In the genomic region with DNA sequence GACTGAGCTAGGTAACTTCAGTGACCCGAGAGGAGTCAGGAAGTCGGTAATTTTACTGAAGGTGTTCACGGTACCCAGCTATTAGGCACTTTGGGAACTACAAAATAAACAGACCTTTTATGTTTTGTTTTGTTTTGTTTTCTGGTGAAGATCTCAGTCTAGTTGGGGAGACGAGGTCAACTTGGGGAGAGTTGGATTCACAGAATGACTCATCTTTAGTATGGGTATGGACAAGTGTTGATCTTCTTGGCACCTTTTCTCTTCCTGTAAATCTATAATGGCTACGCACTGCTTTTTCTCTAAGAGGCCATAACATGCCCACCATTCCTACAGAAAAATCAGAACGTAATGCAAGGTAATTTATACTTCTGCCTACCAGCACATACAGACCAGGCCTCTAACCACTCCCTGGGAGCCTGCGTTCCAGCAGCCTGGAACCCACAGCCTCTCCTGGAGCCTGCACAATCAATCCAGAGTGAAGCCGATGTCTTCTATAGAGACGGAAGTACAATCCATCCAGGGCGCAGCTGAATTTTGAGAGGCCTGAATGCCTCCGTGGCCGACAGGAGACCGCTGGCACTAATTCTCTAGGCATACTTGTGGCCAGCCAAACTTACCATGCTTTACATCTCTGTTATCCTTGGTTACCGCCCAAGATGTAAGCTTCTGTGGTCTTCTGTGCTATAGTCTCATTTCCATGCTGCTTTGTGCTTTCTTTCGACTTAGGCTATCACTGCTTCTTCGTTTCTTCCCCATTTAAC, we compare ENCODE assay signal across 8 cellular contexts. TPM values are rescaled to one million over a fixed set of nuclear protein-coding genes. Genes with fewer than 3 reads are reported as not detected.
DNase-seq lines count a peak whose midpoint lies in the region; ATAC-seq, FAIRE-seq and TF ChIP-seq lines count a peak whose summit lies in the region.

No MANE protein-coding gene starts in this region.

- H3K27me3 ChIP-seq in bronchial epithelial cell (ENCODE audit: control insufficient read depth, insufficient read depth, low read length) = no peaks in the 10 kb centered on the region
- no peaks in the 10 kb centered on the region for H3K27me3 ChIP-seq in stomach

- H3K4me1 ChIP-seq in OCI-LY7 (ENCODE audit: insufficient read depth, low read length, poor library complexity, severe bottlenecking) (peaks cover 43% of the 10 kb centered on the region), kidney (ENCODE audit: control insufficient read depth in 1 of 2, insufficient read depth in 1 of 2, low read depth in 1 of 2, low read length in 2 of 2) (peaks cover 15% of the 10 kb centered on the region in 2 donors), stomach (peaks cover 19 to 76% (median 55%) of the 10 kb centered on the region in 4 donors)

- H4K20me1 ChIP-seq in OCI-LY7 (ENCODE audit: insufficient read depth, low read length) = peaks cover 26% of the 10 kb centered on the region

- WGBS in stomach, 5 donors = 3 to 8% (median 4%) methylated on average over 16 of the region's 16 CpGs

- TF ChIP-seq CTCF in OCI-LY7 (conservative IDR thresholded peaks at IDR 0.05; ENCODE audit: low read length) (no peak), bronchial epithelial cell (IDR thresholded peaks at IDR 0.05; ENCODE audit: insufficient read depth, low read length, severe bottlenecking) (no peak), kidney (IDR thresholded peaks at IDR 0.05; ENCODE audit: borderline replicate concordance, extremely low read depth, insufficient read depth) (no peak), stomach (IDR thresholded peaks at IDR 0.05) (no peak), GM13977 (IDR thresholded peaks at IDR 0.05; ENCODE audit: extremely low read depth, insufficient read depth, missing control alignments) (no peak)

- peak; percentile 12 for ATAC-seq in HG02642 (IDR thresholded peaks at IDR 0.05; ENCODE audit: poor library complexity, unreplicated experiment)

- peak overlapping the region; percentile 77 for H2AFZ ChIP-seq in OCI-LY7 (ENCODE audit: low read length)

- H3K79me2 ChIP-seq in OCI-LY7 (ENCODE audit: insufficient read depth, low read depth, low read length) = peaks cover 69% of the 10 kb centered on the region

- H3K4me3 ChIP-seq in OCI-LY7 (ENCODE audit: low read depth, low read length, poor library complexity, severe bottlenecking) (peak overlapping the region; percentile 95), bronchial epithelial cell (ENCODE audit: low read depth, low read length) (peak overlapping the region; percentile 77), kidney (ENCODE audit: low read length in 2 of 2) (peak overlapping the region; percentile 98 to 99), stomach (peak overlapping the region; percentile 68 to 87 (median 82))

- H3K4me2 ChIP-seq in OCI-LY7 (ENCODE audit: low read length) = peak overlapping the region; percentile 83

- in situ Hi-C loops in GM13977 (cut with MboI; ENCODE audit: low pct_unique_long_range_greater_than_20kb, low sequenced_read_pairs, unreplicated experiment) = loop anchor here (25.0 kb wide), 1 partner anchor 189 kb away; a partner anchor contains a TSS

- TF ChIP-seq EP300 in stomach (IDR thresholded peaks at IDR 0.05) = no peak

- peaks cover 21% of the 10 kb centered on the region; the same call in 1 of the 2 replicates for H3K36me3 ChIP-seq in OCI-LY7 (ENCODE audit: insufficient read depth, low read length)
- H3K36me3 ChIP-seq in bronchial epithelial cell (ENCODE audit: control insufficient read depth, insufficient read depth, low read length) = peaks cover 3% of the 10 kb centered on the region
- H3K36me3 ChIP-seq in kidney (ENCODE audit: control insufficient read depth in 1 of 2, insufficient read depth in 2 of 2, low read length in 2 of 2) = peaks cover 0 to 4% of the 10 kb centered on the region in 2 donors
- H3K36me3 ChIP-seq in stomach = peaks cover 0 to 12% (median 4%) of the 10 kb centered on the region in 4 donors

- peak overlapping the region; percentile 68 to 98 for H3K9ac ChIP-seq in kidney (ENCODE audit: low read length in 2 of 2)

- BruUV-seq in OCI-LY7 (replicated peaks; lab: Mats Ljungman, UMichigan) = TSS peak; percentile 86

- peak overlapping the region; percentile 69 for H3K27ac ChIP-seq in OCI-LY7 (ENCODE audit: low read depth, low read length, poor library complexity, severe bottlenecking)
- H3K27ac ChIP-seq in kidney (ENCODE audit: low read depth in 2 of 2, low read length in 2 of 2) = peak overlapping the region; percentile 51 to 71
- H3K27ac ChIP-seq in stomach = peak overlapping the region; percentile 85 to 96 (median 93)

- CTCF ChIA-PET in OCI-LY7 (lab: Charles Lee; ENCODE audit: unreplicated experiment) = interaction anchor here (0.6 kb wide), 1 partner anchor 28 kb away, joined by 3 read pairs; no protein-coding TSS in a partner anchor

- TF ChIP-seq POLR2A in stomach (IDR thresholded peaks at IDR 0.05) = no peak

- intact Hi-C loops in OCI-LY7 (cut with micrococcal nuclease; ENCODE audit: unreplicated experiment) (loop anchor here (1.0 to 5.0 kb wide), 3 partner anchors 89 to 184 kb away; a partner anchor contains a TSS), kidney (cut with DNase I) (no loop called here), stomach (cut with DNase I; ENCODE audit: low total_unique reads) (loop anchor here (5.0 to 10.0 kb wide), 2 partner anchors 82 to 189 kb away; no protein-coding TSS in a partner anchor)

- FAIRE-seq in bronchial epithelial cell (lab: Jason Lieb, UNC) (no peak), kidney (lab: Jason Lieb, UNC) (no peak)

- DNase-seq in NOMO-1 treated with DMSO at 0.1 percent for 48 hours (lab: John Stamatoyannopoulos, UW; ENCODE audit: unreplicated experiment) = peak; percentile 32
- no peak for DNase-seq in NOMO-1 treated with dmso at 0.1 percent for 144 hours (lab: John Stamatoyannopoulos, UW; ENCODE audit: unreplicated experiment)
- peak; percentile 31 for DNase-seq in OCI-LY7 (ENCODE audit: low spot score)
- peak; percentile 73 for DNase-seq in bronchial epithelial cell (ENCODE audit: low read depth)
- no peak for DNase-seq in kidney
- DNase-seq in stomach = no peak
- DNase-seq in GM13977 (ENCODE audit: low spot score) = no peak

- no peaks in the 10 kb centered on the region for H3K9me3 ChIP-seq in OCI-LY7 (ENCODE audit: low read length)
- no peaks in the 10 kb centered on the region for H3K9me3 ChIP-seq in kidney (ENCODE audit: control insufficient read depth in 1 of 2, low read length in 2 of 2)
- H3K9me3 ChIP-seq in stomach = no peaks in the 10 kb centered on the region

- POLR2A ChIA-PET in OCI-LY7 (lab: Charles Lee) = interaction anchor here (0.5 to 1.8 kb wide), 12 partner anchors 9 to 611 kb away, joined by 3 to 13 read pairs (median 4); no protein-coding TSS in a partner anchor

- H3K9me2 ChIP-seq in OCI-LY7 (ENCODE audit: insufficient read depth, low read length) = no peaks in the 10 kb centered on the region

RNA-seq across cellular contexts. Expression of a gene that starts 0.7 kb away (rescaled TPM):
- 97.6 and 115 TPM in 2 replicates for total RNA-seq in OCI-LY7 (2014; rRNA removed; shearing (Covaris generic))
- 90.2 and 95.3 TPM in 2 replicates for total RNA-seq in OCI-LY7 (2022)
- 62.1 and 63.5 TPM in 2 replicates for total RNA-seq in bronchial epithelial cell
- 51.9 TPM for total RNA-seq in kidney
- polyA plus RNA-seq in kidney (ENCODE audit: insufficient read depth, low read depth, low replicate concordance) = 32.0 TPM
- total RNA-seq in stomach = 100 to 1,000 TPM in 2 of 5 donors, 10 to 100 TPM in 3; 29.8 to 213 (median 99.5) TPM
- polyA plus RNA-seq in stomach = 10 to 100 TPM; 23.5 to 29.6 (median 26.3) TPM

RNA-seq across cellular contexts. Expression of a gene that starts 0.8 kb away (rescaled TPM):
- total RNA-seq in OCI-LY7 (2014; rRNA removed; shearing (Covaris generic)) = 25.7 and 29.7 TPM in 2 replicates
- total RNA-seq in OCI-LY7 (2022) (56.0 and 68.5 TPM in 2 replicates), bronchial epithelial cell (15.0 and 33.4 TPM in 2 replicates), kidney (45.6 TPM), stomach (10 to 100 TPM in 3 of 5 donors, 1 to 10 TPM in 1, under 1 TPM in 1; 0.58 to 46.1 (median 20.0) TPM)
- polyA plus RNA-seq in kidney (ENCODE audit: insufficient read depth, low read depth, low replicate concordance) (87.5 TPM), stomach (10 to 100 TPM; 46.6 to 97.5 (median 48.3) TPM)

Comparison
In these comparisons a context has a peak if more than half of its experiments do, and no peak if none do; other contexts are left out.
1. DNase-seq: peak in NOMO-1 treated with DMSO at 0.1 percent for 48 hours (single experiment), OCI-LY7 (single experiment) and bronchial epithelial cell (single experiment); none in NOMO-1 treated with dmso at 0.1 percent for 144 hours (single experiment), kidney (single experiment), stomach (single experiment) and GM13977 (single experiment).
2. Peak in every context shown above with its lines, with median percentiles within 50 percentile points of each other: H3K27ac ChIP-seq and H3K4me3 ChIP-seq.